ENCODE assay signal across 8 cellular contexts in genomic region chr17:21375757-21376584, GRCh38. TPM values are rescaled to one million over a fixed set of nuclear protein-coding genes. Genes with fewer than 3 reads are reported as not detected.
DNase-seq lines count a peak whose midpoint lies in the region; ATAC-seq and TF ChIP-seq lines count a peak whose summit lies in the region.

TSS of gene KCNJ12 (plus strand) at chr17:21376357. CDS start at chr17:21415343, 38,986 bp downstream.

- DNase-seq in AG09309 (ENCODE audit: low read depth), result no peak
- DNase-seq in Karpas-422, result no peak
- no peak for DNase-seq in epithelial cell of proximal tubule (ENCODE audit: low read depth)
- DNase-seq in naive B cell, result no peak
- DNase-seq in activated CD4-positive, alpha-beta T cell treated with anti-CD3 and anti-CD28 coated beads for 4 hours, result no peak
- no peak for DNase-seq in activated T-helper 1 cell treated with anti-CD3 and anti-CD28 coated beads, Interleukin-12 subunit alpha, Interleukin-12 subunit beta, Interleukin-2, Interleukin-4 antibody, amounts not matched to agents 30 ng/mL and 10 ng/mL and 1 ng/mL, durations not matched to agents 14 hours and 24 hours and 36 hours (ENCODE audit: low spot score)

- no peaks in the 10 kb centered on the region for H3K79me2 ChIP-seq in Karpas-422 (ENCODE audit: low read length)

- TF ChIP-seq CTCF in AG09309 (IDR thresholded peaks at IDR 0.05; ENCODE audit: control insufficient read depth, insufficient read depth, low read depth, low read length, missing control alignments) (no peak), epithelial cell of proximal tubule (conservative IDR thresholded peaks at IDR 0.05; ENCODE audit: low read depth, low read length) (no peak)

- intact Hi-C loops in activated T-helper 1 cell treated with anti-CD3 and anti-CD28 coated beads, Interleukin-12 subunit alpha, Interleukin-12 subunit beta, Interleukin-2, Interleukin-4 antibody, amounts not matched to agents 30 ng/mL and 10 ng/mL and 1 ng/mL, durations not matched to agents 14 hours and 24 hours and 36 hours (cut with micrococcal nuclease), result loop anchor here (5.0 kb wide), 1 partner anchor 136 kb away; no protein-coding TSS in a partner anchor

- H4K20me1 ChIP-seq in Karpas-422 (ENCODE audit: insufficient read depth, low read depth, low read length), result no peaks in the 10 kb centered on the region

- peak within 1 kb of the TSS; percentile 83 for H3K4me2 ChIP-seq in Karpas-422 (ENCODE audit: low read depth, low read length, poor library complexity, severe bottlenecking)

- peak within 1 kb of the TSS; percentile 53 to 77 (median 71) for H3K4me3 Mint-ChIP-seq in naive B cell
- no peak within 1 kb of the TSS for H3K4me3 Mint-ChIP-seq in activated T-helper 1 cell treated with anti-CD3 and anti-CD28 coated beads, Interleukin-12 subunit alpha, Interleukin-12 subunit beta, Interleukin-2, Interleukin-4 antibody, amounts not matched to agents 30 ng/mL and 10 ng/mL and 1 ng/mL, durations not matched to agents 14 hours and 24 hours and 36 hours

- no peaks in the 10 kb centered on the region for H3K9me3 ChIP-seq in Karpas-422 (ENCODE audit: low read length)

- H3K9ac ChIP-seq in Karpas-422 (ENCODE audit: low read length), result peak within 1 kb of the TSS; percentile 82

- no peaks in the 10 kb centered on the region for H3K9me3 Mint-ChIP-seq in naive B cell
- H3K9me3 Mint-ChIP-seq in activated T-helper 1 cell treated with anti-CD3 and anti-CD28 coated beads, Interleukin-12 subunit alpha, Interleukin-12 subunit beta, Interleukin-2, Interleukin-4 antibody, amounts not matched to agents 30 ng/mL and 10 ng/mL and 1 ng/mL, durations not matched to agents 14 hours and 24 hours and 36 hours, result no peaks in the 10 kb centered on the region

- H3K36me3 Mint-ChIP-seq in naive B cell, result no peaks in the 10 kb centered on the region
- H3K36me3 Mint-ChIP-seq in activated T-helper 1 cell treated with anti-CD3 and anti-CD28 coated beads, Interleukin-12 subunit alpha, Interleukin-12 subunit beta, Interleukin-2, Interleukin-4 antibody, amounts not matched to agents 30 ng/mL and 10 ng/mL and 1 ng/mL, durations not matched to agents 14 hours and 24 hours and 36 hours (ENCODE audit: low read depth), result no peaks in the 10 kb centered on the region

- peak; percentile 37 to 57 for ATAC-seq in naive B cell (ENCODE audit: low read depth in 2 of 2)
- no peak for ATAC-seq in GM19455 (IDR thresholded peaks at IDR 0.05; ENCODE audit: unreplicated experiment)
- no peak for ATAC-seq in HG02759 (IDR thresholded peaks at IDR 0.05; ENCODE audit: unreplicated experiment)

- H3K27ac Mint-ChIP-seq in naive B cell, result peak within 1 kb of the TSS in 3 of 6 donors; percentile 16 to 78 (median 64)
- no peak within 1 kb of the TSS for H3K27ac Mint-ChIP-seq in activated T-helper 1 cell treated with anti-CD3 and anti-CD28 coated beads, Interleukin-12 subunit alpha, Interleukin-12 subunit beta, Interleukin-2, Interleukin-4 antibody, amounts not matched to agents 30 ng/mL and 10 ng/mL and 1 ng/mL, durations not matched to agents 14 hours and 24 hours and 36 hours

- H3K4me1 ChIP-seq in Karpas-422 (ENCODE audit: low read length), result peaks cover 59% of the 10 kb centered on the region

- no peaks in the 10 kb centered on the region for H3K27me3 ChIP-seq in Karpas-422 (ENCODE audit: low read length)

- peak within 1 kb of the TSS; percentile 35 for H3K4me3 ChIP-seq in AG09309 (ENCODE audit: control insufficient read depth, low read depth, low read length)
- H3K4me3 ChIP-seq in Karpas-422 (ENCODE audit: low read length), result no peak within 1 kb of the TSS
- peak within 1 kb of the TSS; percentile 66 for H3K4me3 ChIP-seq in epithelial cell of proximal tubule (ENCODE audit: low read depth, low read length)

- peaks cover 11 to 74% (median 33%) of the 10 kb centered on the region in 3 donors for H3K27me3 Mint-ChIP-seq in naive B cell
- peaks cover 28% of the 10 kb centered on the region for H3K27me3 Mint-ChIP-seq in activated T-helper 1 cell treated with anti-CD3 and anti-CD28 coated beads, Interleukin-12 subunit alpha, Interleukin-12 subunit beta, Interleukin-2, Interleukin-4 antibody, amounts not matched to agents 30 ng/mL and 10 ng/mL and 1 ng/mL, durations not matched to agents 14 hours and 24 hours and 36 hours (ENCODE audit: insufficient read depth)

- no peaks in the 10 kb centered on the region for H3K36me3 ChIP-seq in Karpas-422 (ENCODE audit: insufficient read depth, low read length)

- no peak within 1 kb of the TSS for H2AFZ ChIP-seq in Karpas-422 (ENCODE audit: low read length)

- peaks cover 9 to 38% (median 29%) of the 10 kb centered on the region in 3 donors for H3K4me1 Mint-ChIP-seq in naive B cell
- H3K4me1 Mint-ChIP-seq in activated T-helper 1 cell treated with anti-CD3 and anti-CD28 coated beads, Interleukin-12 subunit alpha, Interleukin-12 subunit beta, Interleukin-2, Interleukin-4 antibody, amounts not matched to agents 30 ng/mL and 10 ng/mL and 1 ng/mL, durations not matched to agents 14 hours and 24 hours and 36 hours (ENCODE audit: low read depth), result no peaks in the 10 kb centered on the region

- H3K27ac ChIP-seq in Karpas-422 (ENCODE audit: low read length), result peak within 1 kb of the TSS; percentile 98

- no peaks in the 10 kb centered on the region for H3K9me2 ChIP-seq in Karpas-422 (replicated peaks; ENCODE audit: insufficient read depth, low read length)

RNA-seq across cellular contexts. Expression of gene KCNJ12, which starts in this region (rescaled TPM):
- 0.22 and 1.1 TPM in 2 replicates for total RNA-seq in Karpas-422 (2014; rRNA removed; shearing (Covaris generic); ENCODE audit: low replicate concordance)
- 0.06 and 0.14 TPM in 2 replicates for total RNA-seq in epithelial cell of proximal tubule
- not detected for polyA plus RNA-seq in naive B cell (ENCODE audit: low read depth in 6 of 6)
- not detected in 2 replicates for total RNA-seq in activated T-helper 1 cell treated with anti-CD3 and anti-CD28 coated beads, Interleukin-12 subunit alpha, Interleukin-12 subunit beta, Interleukin-2, Interleukin-4 antibody, amounts not matched to agents 30 ng/mL and 10 ng/mL and 1 ng/mL, durations not matched to agents 14 hours and 24 hours and 36 hours

Comparison
In these comparisons a context has a peak if more than half of its experiments do, and no peak if none do; other contexts are left out.
1. Peak in ATAC-seq in naive B cell; RNA of the gene not detected or under 1 TPM.